In the genomic region with DNA sequence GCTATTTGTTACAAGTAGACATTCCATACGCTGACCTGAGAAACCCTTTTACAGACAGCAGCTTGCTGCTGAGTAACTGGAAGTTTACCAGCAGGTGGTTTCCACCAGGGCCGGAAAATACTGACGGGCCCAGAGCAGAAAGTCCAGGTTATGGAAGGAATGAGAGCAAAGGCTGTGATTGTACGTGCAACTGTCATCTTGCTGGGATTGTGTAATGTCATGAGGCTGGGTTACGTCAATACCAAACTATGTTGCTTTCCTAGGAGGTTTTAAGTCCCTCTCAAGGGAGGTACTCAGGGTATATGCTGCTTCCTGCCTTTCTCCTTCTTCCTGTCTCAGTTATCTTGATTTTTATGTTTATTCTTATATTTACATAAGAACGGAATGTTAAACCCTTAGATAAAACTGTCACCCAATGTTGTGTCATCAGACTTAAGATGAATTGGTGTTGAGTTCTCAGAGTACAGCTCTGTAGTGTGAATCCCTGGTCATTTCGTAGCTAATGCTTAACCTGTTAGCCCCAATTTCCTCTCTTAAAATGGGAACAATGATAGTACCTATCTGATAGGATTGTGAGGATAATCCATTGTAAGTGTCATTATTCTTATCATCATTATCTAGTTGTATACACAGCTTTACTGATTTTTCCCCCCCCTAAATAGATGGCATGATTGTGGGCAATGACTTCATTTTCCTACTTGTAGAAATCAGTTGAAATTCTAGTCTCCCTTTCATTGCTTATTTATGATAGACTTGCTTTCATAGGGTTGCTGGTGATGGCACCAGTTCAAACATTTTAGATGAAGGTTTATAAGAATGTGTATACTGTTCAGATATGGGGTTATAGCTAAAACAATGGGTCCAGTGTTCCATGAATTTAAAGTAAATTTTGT, we compare ENCODE assay signal across 8 cellular contexts.
DNase-seq lines count a peak whose midpoint lies in the region; ATAC-seq and TF ChIP-seq lines count a peak whose summit lies in the region.

No MANE protein-coding gene starts in this region.

- H3K27me3 ChIP-seq in BLaER1, result no peaks in the 10 kb centered on the region
- H3K27me3 ChIP-seq in naive thymus-derived CD4-positive, alpha-beta T cell (ENCODE audit: control insufficient read depth in 2 of 2, insufficient read depth in 2 of 2, low read length in 2 of 2), result no peaks in the 10 kb centered on the region

- peaks cover 9% of the 10 kb centered on the region; the same call in 1 of the 2 replicates for H3K36me3 ChIP-seq in BLaER1
- H3K36me3 ChIP-seq in naive thymus-derived CD4-positive, alpha-beta T cell (ENCODE audit: control insufficient read depth in 2 of 3, insufficient read depth in 3 of 3, low read length in 3 of 3), result no peaks in the 10 kb centered on the region

- POLR2A ChIA-PET in naive thymus-derived CD4-positive, alpha-beta T cell (lab: Charles Lee), result no interaction called here

- no peak overlapping the region for H3K9ac ChIP-seq in BLaER1

- DNase-seq in NCI-H460 (ENCODE audit: extremely low read depth, low read depth) (peak; percentile 87), endothelial cell (ENCODE audit: low spot score) (no peak), DMS79 treated with DMSO at 0.1 percent for 48 hours (lab: John Stamatoyannopoulos, UW) (no peak), T-helper 2 cell (no peak)
- no peak for DNase-seq in naive thymus-derived CD4-positive, alpha-beta T cell

- CTCF ChIA-PET in naive thymus-derived CD4-positive, alpha-beta T cell (lab: Charles Lee), result interaction anchor here (0.8 kb wide), 1 partner anchor 105 kb away, joined by 3 read pairs; no protein-coding TSS in a partner anchor

- TF ChIP-seq CTCF in endothelial cell (IDR thresholded peaks at IDR 0.05; ENCODE audit: unreplicated experiment), result no peak

- peaks cover 34% of the 10 kb centered on the region for H3K36me3 Mint-ChIP-seq in endothelial cell (ENCODE audit: low read depth, unreplicated experiment)
- peaks cover 0 to 15% (median 6%) of the 10 kb centered on the region in 5 donors for H3K36me3 Mint-ChIP-seq in naive thymus-derived CD4-positive, alpha-beta T cell

- peak overlapping the region; percentile 19 for H3K4me3 Mint-ChIP-seq in endothelial cell (ENCODE audit: unreplicated experiment)
- no peak overlapping the region for H3K4me3 Mint-ChIP-seq in naive thymus-derived CD4-positive, alpha-beta T cell

- peak overlapping the region; percentile 38; the same call in 1 of the 2 replicates for H3K4me2 ChIP-seq in BLaER1

- H3K27ac ChIP-seq in BLaER1, result no peak overlapping the region
- H3K27ac ChIP-seq in naive thymus-derived CD4-positive, alpha-beta T cell (ENCODE audit: low read depth, low read length), result no peak overlapping the region

- 0 out of 2 replicates have a peak, but pooled peaks cover 9% of the 10 kb centered on the region for H4K20me1 ChIP-seq in BLaER1

- peaks cover 3% of the 10 kb centered on the region for H3K27me3 Mint-ChIP-seq in endothelial cell (ENCODE audit: unreplicated experiment)
- H3K27me3 Mint-ChIP-seq in naive thymus-derived CD4-positive, alpha-beta T cell, result no peaks in the 10 kb centered on the region

- H3K9me3 ChIP-seq in BLaER1, result no peaks in the 10 kb centered on the region
- no peaks in the 10 kb centered on the region for H3K9me3 ChIP-seq in naive thymus-derived CD4-positive, alpha-beta T cell (ENCODE audit: control insufficient read depth in 2 of 3, low read length in 3 of 3)

- H3K4me1 ChIP-seq in BLaER1, result peaks cover 15% of the 10 kb centered on the region
- H3K4me1 ChIP-seq in naive thymus-derived CD4-positive, alpha-beta T cell (ENCODE audit: control insufficient read depth in 2 of 2, insufficient read depth in 2 of 2, low read length in 2 of 2), result peaks cover 8 to 19% of the 10 kb centered on the region in 2 donors

- H3K4me3 ChIP-seq in BLaER1, result no peak overlapping the region
- no peak overlapping the region for H3K4me3 ChIP-seq in naive thymus-derived CD4-positive, alpha-beta T cell (ENCODE audit: low read length)

- peak; percentile 64 for ATAC-seq in naive thymus-derived CD4-positive, alpha-beta T cell
- ATAC-seq in GM21381 (IDR thresholded peaks at IDR 0.05; ENCODE audit: unreplicated experiment), result no peak
- no peak for ATAC-seq in HG03095 (IDR thresholded peaks at IDR 0.05; ENCODE audit: unreplicated experiment)

- H3K9me3 Mint-ChIP-seq in endothelial cell (ENCODE audit: unreplicated experiment), result no peaks in the 10 kb centered on the region
- H3K9me3 Mint-ChIP-seq in naive thymus-derived CD4-positive, alpha-beta T cell, result no peaks in the 10 kb centered on the region

- intact Hi-C loops in naive thymus-derived CD4-positive, alpha-beta T cell (cut with micrococcal nuclease), result no loop called here

- peak overlapping the region; percentile 99 for H3K27ac Mint-ChIP-seq in endothelial cell (ENCODE audit: unreplicated experiment)
- H3K27ac Mint-ChIP-seq in naive thymus-derived CD4-positive, alpha-beta T cell, result no peak overlapping the region

- H3K4me1 Mint-ChIP-seq in endothelial cell (ENCODE audit: unreplicated experiment), result peaks cover 80% of the 10 kb centered on the region
- H3K4me1 Mint-ChIP-seq in naive thymus-derived CD4-positive, alpha-beta T cell, result peaks cover 21 to 71% (median 63%) of the 10 kb centered on the region in 7 donors
